21 cellular contexts compared by ENCODE assay signal in genomic region chr5:166083183-166083959, GRCh38.
"Had no signal": no experiment of that assay in that cellular context is flagged by ENCODE, and none has a peak within 500 bp of the region (broad histone marks: within the 10 kb centered on the region; RNA-seq: fewer than 3 reads in every experiment).

No MANE protein-coding gene starts in this region.

- H3K27me3 ChIP-seq: cardiac muscle cell, esophagus muscularis mucosa, gastroesophageal sphincter, sigmoid colon, testis had no signal

- H3K4me3 ChIP-seq: cardiac muscle cell, esophagus muscularis mucosa, gastroesophageal sphincter, heart right ventricle, lower lobe of right lung, sigmoid colon, testis had no signal

- ATAC-seq: activated CD8-positive, alpha-beta T cell treated with anti-CD3 and anti-CD28 coated beads for 36 hours; activated T-helper 17 cell treated with anti-CD3 and anti-CD28 coated beads, Interleukin-2, amount 50 U/mL, for 72 hours; gastroesophageal sphincter; heart right ventricle; left cardiac atrium; lower lobe of right lung; natural killer cell treated with Interleukin-12 subunit alpha and Interleukin-12 subunit beta and Interleukin-15 and Interleukin-18, amount 100 ng/mL, for 72 hours; stimulated activated memory B cell treated with anti-CD40 and anti-IgM and Interleukin-4, amounts not matched to agents 10 μg/mL and 1 μg/mL and 100 μg/mL, for 72 hours had no signal

- H3K9me3 ChIP-seq: esophagus muscularis mucosa, gastroesophageal sphincter, lower lobe of right lung, sigmoid colon, testis had no signal

- H3K27ac ChIP-seq: cardiac muscle cell, esophagus muscularis mucosa, gastroesophageal sphincter, heart right ventricle, lower lobe of right lung, sigmoid colon, testis had no signal

- H3K36me3 ChIP-seq: cardiac muscle cell, esophagus muscularis mucosa, gastroesophageal sphincter, heart right ventricle, lower lobe of right lung, sigmoid colon had no signal

- H3K4me1 ChIP-seq: esophagus muscularis mucosa, gastroesophageal sphincter, heart right ventricle, lower lobe of right lung, sigmoid colon, testis had no signal

- DNase-seq: activated CD4-positive, alpha-beta T cell treated with anti-CD3 and anti-CD28 coated beads for 48 hours; activated CD4-positive, CD25-positive, alpha-beta regulatory T cell; activated CD8-positive, alpha-beta T cell treated with anti-CD3 and anti-CD28 coated beads for 36 hours; activated naive CD4-positive, alpha-beta T cell; activated naive CD8-positive, alpha-beta T cell treated with anti-CD3 and anti-CD28 coated beads for 36 hours; activated T-cell treated with anti-CD3 and anti-CD28 coated beads, Interleukin-2, amount 50 U/mL, for 1 hour; amygdala; effector CD8-positive, alpha-beta T cell; heart right ventricle; left cardiac atrium; lower lobe of right lung; nucleus accumbens; sigmoid colon; stimulated activated CD4-positive, alpha-beta T cell treated with anti-CD3 and anti-CD28 coated beads, Interleukin-4, amount 100 ng/mL, for 4 hours; testis had no signal
